19 cellular contexts compared by ENCODE assay signal in genomic region chr20:22925613-22925983, GRCh38.
"Had no signal": no experiment of that assay in that cellular context is flagged by ENCODE, and none has a peak within 500 bp of the region (broad histone marks: within the 10 kb centered on the region; RNA-seq: fewer than 3 reads in every experiment).

No MANE protein-coding gene starts in this region.

- H3K36me3 ChIP-seq: gastrocnemius medialis, lower lobe of right lung, neural progenitor cell, thyroid gland had no signal

- H3K9ac ChIP-seq: neural progenitor cell had no signal

- H3K4me2 ChIP-seq: neural progenitor cell had no signal

- H3K27ac ChIP-seq: body of pancreas, gastrocnemius medialis, lower lobe of right lung, neural progenitor cell, thyroid gland had no signal

- ATAC-seq: activated CD8-positive, alpha-beta T cell treated with anti-CD3 and anti-CD28 coated beads, Interleukin-2, amount 10 ng/mL, durations not matched to agents 7 days and 5 days; body of pancreas; gastrocnemius medialis; lower lobe of right lung; WTC11 had no signal

- DNase-seq: activated CD4-positive, alpha-beta T cell treated with anti-CD3 and anti-CD28 coated beads for 4 hours; activated CD8-positive, alpha-beta memory T cell treated with anti-CD3 and anti-CD28 coated beads, Interleukin-2, amount 50 U/mL, for 4 hours; activated CD8-positive, alpha-beta T cell treated with anti-CD3 and anti-CD28 coated beads, Interleukin-2, amount 10 ng/mL, durations not matched to agents 7 days and 5 days; activated naive CD8-positive, alpha-beta T cell treated with anti-CD3 and anti-CD28 coated beads for 36 hours; activated T-cell treated with anti-CD3 and anti-CD28 coated beads, Interleukin-2, amount 50 U/mL, for 48 hours; amygdala; body of pancreas; cortex of kidney; effector CD8-positive, alpha-beta T cell; gastrocnemius medialis; left cardiac atrium; lower lobe of right lung; midbrain; naive B cell; stimulated activated CD4-positive, alpha-beta T cell treated with anti-CD3 and anti-CD28 coated beads, Interleukin-2, amount 100 ng/mL, for 48 hours; stimulated activated naive B cell treated with anti-CD40 and anti-IgM and Interleukin-4, amounts not matched to agents 10 μg/mL and 1 μg/mL and 100 μg/mL, for 72 hours; thyroid gland had no signal

- H3K4me1 ChIP-seq: gastrocnemius medialis, lower lobe of right lung, neural progenitor cell, thyroid gland had no signal

- H2AFZ ChIP-seq: neural progenitor cell had no signal

- H3K9me3 ChIP-seq: body of pancreas, gastrocnemius medialis, lower lobe of right lung, thyroid gland had no signal

- H3K4me3 ChIP-seq: body of pancreas, gastrocnemius medialis, lower lobe of right lung, neural progenitor cell, thyroid gland had no signal

- H3K27me3 ChIP-seq: body of pancreas, gastrocnemius medialis, neural progenitor cell, thyroid gland had no signal
